Comparison of ENCODE assay signal across 15 cellular contexts in the genomic region with DNA sequence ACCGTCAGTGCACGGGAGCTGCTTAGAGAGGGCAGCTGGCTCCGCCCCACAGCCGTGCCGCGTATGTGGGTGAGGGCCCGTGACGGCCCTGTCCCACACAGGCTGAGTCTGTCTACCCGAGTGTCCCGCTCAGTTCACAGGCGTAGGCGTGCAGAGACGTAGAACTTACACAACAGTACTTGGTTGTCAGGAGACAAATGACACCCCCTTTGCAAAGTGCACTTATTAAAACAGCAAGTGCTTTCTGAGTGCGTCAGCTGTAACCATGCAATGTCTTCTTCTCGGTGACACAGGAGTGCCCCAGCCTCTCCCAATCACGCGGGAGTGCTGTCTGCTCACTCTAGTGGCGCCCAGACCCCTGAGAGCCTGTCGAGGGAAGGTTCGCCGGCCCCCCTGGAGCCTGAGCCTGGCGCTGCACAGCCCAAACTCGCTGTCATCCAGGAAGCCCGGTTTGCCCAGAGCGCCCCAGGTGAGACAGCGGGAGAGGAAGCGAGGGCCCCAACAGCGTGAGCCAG.
A peak's percentile ranks its signal among the peaks of the same experiment; 100 is the strongest.
DNase-seq lines count a peak whose midpoint lies in the region; ATAC-seq and TF ChIP-seq lines count a peak whose summit lies in the region.
"Had no signal": no experiment of that assay in that cellular context is flagged by ENCODE, and none has a peak within 500 bp of the region (broad histone marks: within the 10 kb centered on the region; RNA-seq: fewer than 3 reads in every experiment).

No MANE protein-coding gene starts in this region.

- H3K27me3 Mint-ChIP-seq in CD4-positive, alpha-beta T cell = no peaks in the 10 kb centered on the region
- H3K27me3 Mint-ChIP-seq in IgD-negative memory B cell = no peaks in the 10 kb centered on the region
- H3K27me3 Mint-ChIP-seq in activated naive CD8-positive, alpha-beta T cell = no peaks in the 10 kb centered on the region
- H3K27me3 Mint-ChIP-seq in naive thymus-derived CD4-positive, alpha-beta T cell = no peaks in the 10 kb centered on the region
- H3K27me3 Mint-ChIP-seq: dendritic cell treated with granulocyte-macrophage colony-stimulating factor and Interleukin-4, amounts not matched to agents 40 ng/mL and 50 ng/mL, for 4 days had no signal

- no peaks in the 10 kb centered on the region for H4K20me1 ChIP-seq in Karpas-422 (ENCODE audit: insufficient read depth, low read depth, low read length)

- H3K9me2 ChIP-seq in Karpas-422 (replicated peaks; ENCODE audit: insufficient read depth, low read length) = no peaks in the 10 kb centered on the region

- peak overlapping the region; percentile 82 for H3K27ac Mint-ChIP-seq in CD4-positive, alpha-beta T cell
- peak overlapping the region in 2 of 3 donors; percentile 23 to 35 for H3K27ac Mint-ChIP-seq in IgD-negative memory B cell
- H3K27ac Mint-ChIP-seq in activated naive CD8-positive, alpha-beta T cell = peak overlapping the region; percentile 22
- peak overlapping the region in 5 of 9 donors; percentile 45 to 80 (median 71) for H3K27ac Mint-ChIP-seq in naive thymus-derived CD4-positive, alpha-beta T cell
- H3K27ac Mint-ChIP-seq: dendritic cell treated with granulocyte-macrophage colony-stimulating factor and Interleukin-4, amounts not matched to agents 40 ng/mL and 50 ng/mL, for 4 days had no signal

- peak in 3 of 10 experiments; percentile 27 to 63 (median 39) for DNase-seq in CD4-positive, alpha-beta T cell
- peak in 1 of 9 donors; percentile 46 for DNase-seq in naive thymus-derived CD4-positive, alpha-beta T cell
- DNase-seq in Karpas-422 = no peak
- DNase-seq in NK-92 (lab: John Stamatoyannopoulos, UW; ENCODE audit: unreplicated experiment) = no peak
- no peak for DNase-seq in GM19238 (ENCODE audit: insufficient read length, low spot score)
- DNase-seq: GF-D8; NCI-H2081 treated with DMSO at 0.1 percent for 48 hours; NK-92 treated with Interleukin-12 subunit alpha and Interleukin-12 subunit beta, amount 100 ng/mL, for 24 hours; SJCRH30 had no signal

- TF ChIP-seq CTCF in CD4-positive, alpha-beta T cell (IDR thresholded peaks at IDR 0.05) = no peak

- H3K27me3 ChIP-seq in CD4-positive, alpha-beta T cell (ENCODE audit: control insufficient read depth, insufficient read depth, low read length) = no peaks in the 10 kb centered on the region
- no peaks in the 10 kb centered on the region for H3K27me3 ChIP-seq in naive thymus-derived CD4-positive, alpha-beta T cell (ENCODE audit: control insufficient read depth in 2 of 2, insufficient read depth in 2 of 2, low read length in 2 of 2)
- no peaks in the 10 kb centered on the region for H3K27me3 ChIP-seq in Karpas-422 (ENCODE audit: low read length)
- H3K27me3 ChIP-seq: right lobe of liver, SJCRH30, suprapubic skin had no signal

- H3K4me1 Mint-ChIP-seq in CD4-positive, alpha-beta T cell (ENCODE audit: low read depth) = peaks cover 9% of the 10 kb centered on the region
- peaks cover 3 to 7% (median 6%) of the 10 kb centered on the region in 3 donors for H3K4me1 Mint-ChIP-seq in IgD-negative memory B cell
- H3K4me1 Mint-ChIP-seq in activated naive CD8-positive, alpha-beta T cell (ENCODE audit: low read depth) = peaks cover 7% of the 10 kb centered on the region
- peaks cover 0 to 8% (median 0%) of the 10 kb centered on the region in 7 donors for H3K4me1 Mint-ChIP-seq in naive thymus-derived CD4-positive, alpha-beta T cell

- H3K36me3 Mint-ChIP-seq in CD4-positive, alpha-beta T cell (ENCODE audit: low read depth) = peaks cover 49% of the 10 kb centered on the region
- peaks cover 3% of the 10 kb centered on the region for H3K36me3 Mint-ChIP-seq in IgD-negative memory B cell
- peaks cover 2% of the 10 kb centered on the region for H3K36me3 Mint-ChIP-seq in activated naive CD8-positive, alpha-beta T cell
- peaks cover 5 to 18% (median 10%) of the 10 kb centered on the region in 5 donors for H3K36me3 Mint-ChIP-seq in naive thymus-derived CD4-positive, alpha-beta T cell

- H3K9ac ChIP-seq in Karpas-422 (ENCODE audit: low read length) = no peak overlapping the region

- no peak overlapping the region for H3K4me2 ChIP-seq in Karpas-422 (ENCODE audit: low read depth, low read length, poor library complexity, severe bottlenecking)

- H3K4me3 Mint-ChIP-seq in CD4-positive, alpha-beta T cell = peak overlapping the region; percentile 60
- peak overlapping the region in 1 of 4 donors; percentile 25 for H3K4me3 Mint-ChIP-seq in IgD-negative memory B cell
- H3K4me3 Mint-ChIP-seq in activated naive CD8-positive, alpha-beta T cell = no peak overlapping the region
- peak overlapping the region in 4 of 10 donors; percentile 35 to 61 (median 43) for H3K4me3 Mint-ChIP-seq in naive thymus-derived CD4-positive, alpha-beta T cell
- H3K4me3 Mint-ChIP-seq: dendritic cell treated with granulocyte-macrophage colony-stimulating factor and Interleukin-4, amounts not matched to agents 40 ng/mL and 50 ng/mL, for 4 days had no signal

- H3K79me2 ChIP-seq in Karpas-422 (ENCODE audit: low read length) = no peaks in the 10 kb centered on the region

- no peak overlapping the region for H3K27ac ChIP-seq in CD4-positive, alpha-beta T cell (ENCODE audit: low read depth, low read length)
- H3K27ac ChIP-seq in naive thymus-derived CD4-positive, alpha-beta T cell (ENCODE audit: low read depth, low read length) = peak overlapping the region; percentile 39
- no peak overlapping the region for H3K27ac ChIP-seq in Karpas-422 (ENCODE audit: low read length)
- H3K27ac ChIP-seq: right lobe of liver, SJCRH30, suprapubic skin had no signal

- CTCF ChIA-PET in CD4-positive, alpha-beta T cell (lab: Charles Lee) = no interaction called here
- CTCF ChIA-PET in naive thymus-derived CD4-positive, alpha-beta T cell (lab: Charles Lee) = no interaction called here

- no peaks in the 10 kb centered on the region for H3K9me3 Mint-ChIP-seq in CD4-positive, alpha-beta T cell
- H3K9me3 Mint-ChIP-seq in IgD-negative memory B cell = no peaks in the 10 kb centered on the region
- no peaks in the 10 kb centered on the region for H3K9me3 Mint-ChIP-seq in activated naive CD8-positive, alpha-beta T cell (ENCODE audit: low read depth)
- no peaks in the 10 kb centered on the region for H3K9me3 Mint-ChIP-seq in naive thymus-derived CD4-positive, alpha-beta T cell
- H3K9me3 Mint-ChIP-seq: dendritic cell treated with granulocyte-macrophage colony-stimulating factor and Interleukin-4, amounts not matched to agents 40 ng/mL and 50 ng/mL, for 4 days had no signal

- no peak overlapping the region for H3K4me3 ChIP-seq in naive thymus-derived CD4-positive, alpha-beta T cell (ENCODE audit: low read length)
- no peak overlapping the region for H3K4me3 ChIP-seq in Karpas-422 (ENCODE audit: low read length)
- H3K4me3 ChIP-seq: right lobe of liver, SJCRH30, suprapubic skin had no signal

- no peak overlapping the region for H2AFZ ChIP-seq in Karpas-422 (ENCODE audit: low read length)

- intact Hi-C loops in CD4-positive, alpha-beta T cell (cut with DNase I, micrococcal nuclease) = no loop called here
- intact Hi-C loops in naive thymus-derived CD4-positive, alpha-beta T cell (cut with micrococcal nuclease) = no loop called here

- peak; percentile 81 for ATAC-seq in CD4-positive, alpha-beta T cell (ENCODE audit: poor library complexity)
- ATAC-seq in naive thymus-derived CD4-positive, alpha-beta T cell = peak; percentile 83
- no peak for ATAC-seq in GM21619 (IDR thresholded peaks at IDR 0.05; ENCODE audit: unreplicated experiment)

- H3K9me3 ChIP-seq in CD4-positive, alpha-beta T cell (ENCODE audit: control insufficient read depth, low read length) = no peaks in the 10 kb centered on the region
- no peaks in the 10 kb centered on the region for H3K9me3 ChIP-seq in naive thymus-derived CD4-positive, alpha-beta T cell (ENCODE audit: control insufficient read depth in 2 of 3, low read length in 3 of 3)
- no peaks in the 10 kb centered on the region for H3K9me3 ChIP-seq in Karpas-422 (ENCODE audit: low read length)
- H3K9me3 ChIP-seq: right lobe of liver, SJCRH30, suprapubic skin had no signal

- H3K4me1 ChIP-seq in naive thymus-derived CD4-positive, alpha-beta T cell (ENCODE audit: control insufficient read depth in 2 of 2, insufficient read depth in 2 of 2, low read length in 2 of 2) = no peaks in the 10 kb centered on the region
- no peaks in the 10 kb centered on the region for H3K4me1 ChIP-seq in Karpas-422 (ENCODE audit: low read length)
- H3K4me1 ChIP-seq: right lobe of liver had no signal

- H3K36me3 ChIP-seq in naive thymus-derived CD4-positive, alpha-beta T cell (ENCODE audit: control insufficient read depth in 2 of 3, insufficient read depth in 3 of 3, low read length in 3 of 3) = peaks cover 4 to 61% (median 19%) of the 10 kb centered on the region in 3 experiments
- H3K36me3 ChIP-seq in Karpas-422 (ENCODE audit: insufficient read depth, low read length) = peaks cover 7% of the 10 kb centered on the region

- POLR2A ChIA-PET in CD4-positive, alpha-beta T cell (lab: Charles Lee) = interaction anchor here (0.9 kb wide), 1 partner anchor 8 kb away, joined by 3 read pairs; no protein-coding TSS in a partner anchor
- POLR2A ChIA-PET in naive thymus-derived CD4-positive, alpha-beta T cell (lab: Charles Lee) = no interaction called here

Comparison
In these comparisons a context has a peak if more than half of its experiments do, and no peak if none do; other contexts are left out.
1. H3K27ac Mint-ChIP-seq: peak in every context shown above with its lines; median percentile 82 in CD4-positive, alpha-beta T cell; 71 in naive thymus-derived CD4-positive, alpha-beta T cell; 29 in IgD-negative memory B cell; 22 in activated naive CD8-positive, alpha-beta T cell.